20 cellular contexts compared by ENCODE assay signal in the genomic region with DNA sequence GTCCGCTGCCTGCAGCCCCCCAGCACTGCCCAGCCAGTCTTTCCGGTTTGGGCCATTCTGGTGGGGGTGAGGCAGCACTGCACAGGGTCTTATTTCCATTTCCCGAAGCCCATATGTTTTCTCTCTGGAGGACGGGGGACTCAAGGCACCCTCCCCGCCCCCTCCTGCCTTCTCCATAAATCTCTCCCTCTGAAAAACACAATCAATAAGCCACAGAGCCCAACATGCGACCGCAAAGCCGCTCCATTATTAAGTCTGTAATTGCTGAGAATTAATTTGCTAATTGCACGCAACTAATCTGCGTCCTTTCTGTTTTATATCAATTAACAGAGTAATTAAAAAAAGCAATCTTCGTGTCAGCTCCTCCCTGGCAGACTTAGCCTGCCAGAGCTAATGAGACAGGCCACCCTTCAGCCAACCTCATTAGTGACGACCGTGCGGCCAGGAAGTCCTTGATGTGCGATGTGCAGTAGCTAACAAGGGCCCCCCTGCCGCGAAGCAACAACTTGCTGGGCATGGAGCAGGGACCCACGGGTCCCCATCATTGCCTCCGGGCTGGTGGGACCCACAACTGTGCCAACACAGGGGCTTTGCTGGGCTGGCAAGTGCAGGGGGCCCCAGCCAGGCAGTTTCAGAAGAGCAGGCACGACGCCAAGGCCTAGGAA.
DNase-seq lines count a peak whose midpoint lies in the region; ATAC-seq and TF ChIP-seq lines count a peak whose summit lies in the region.
"Had no signal": no experiment of that assay in that cellular context is flagged by ENCODE, and none has a peak within 500 bp of the region (broad histone marks: within the 10 kb centered on the region; RNA-seq: fewer than 3 reads in every experiment).

No MANE protein-coding gene starts in this region.

- no peak for TF ChIP-seq CTCF in lower lobe of right lung (IDR thresholded peaks at IDR 0.05)

- no peaks in the 10 kb centered on the region for H3K36me3 ChIP-seq in lower lobe of right lung
- H3K36me3 ChIP-seq: MG63 had no signal

- no peaks in the 10 kb centered on the region for H3K9me3 Mint-ChIP-seq in activated CD8-positive, alpha-beta memory T cell treated with anti-CD3 and anti-CD28 coated beads, Interleukin-2, amount 10 ng/mL, durations not matched to agents 7 days and 5 days (ENCODE audit: low read depth)

- intact Hi-C loops in lower lobe of right lung (cut with DNase I): no loop called here

- no peak overlapping the region for H3K27ac Mint-ChIP-seq in activated CD8-positive, alpha-beta memory T cell treated with anti-CD3 and anti-CD28 coated beads, Interleukin-2, amount 10 ng/mL, durations not matched to agents 7 days and 5 days
- H3K27ac Mint-ChIP-seq: IgD-negative memory B cell had no signal

- peaks cover 15% of the 10 kb centered on the region for H3K27me3 Mint-ChIP-seq in activated CD8-positive, alpha-beta memory T cell treated with anti-CD3 and anti-CD28 coated beads, Interleukin-2, amount 10 ng/mL, durations not matched to agents 7 days and 5 days

- no peaks in the 10 kb centered on the region for H3K4me1 Mint-ChIP-seq in activated CD8-positive, alpha-beta memory T cell treated with anti-CD3 and anti-CD28 coated beads, Interleukin-2, amount 10 ng/mL, durations not matched to agents 7 days and 5 days

- H3K9me3 ChIP-seq in lower lobe of right lung: no peaks in the 10 kb centered on the region
- H3K9me3 ChIP-seq: MG63 had no signal

- no peak overlapping the region for H3K4me3 ChIP-seq in lower lobe of right lung
- H3K4me3 ChIP-seq: MG63 had no signal

- no peak overlapping the region for H3K27ac ChIP-seq in lower lobe of right lung
- H3K27ac ChIP-seq: 22Rv1, C4-2B had no signal

- CTCF ChIA-PET in activated CD8-positive, alpha-beta memory T cell treated with anti-CD3 and anti-CD28 coated beads, Interleukin-2, amount 10 ng/mL, durations not matched to agents 7 days and 5 days (lab: Charles Lee): no interaction called here

- H3K36me3 Mint-ChIP-seq in activated CD8-positive, alpha-beta memory T cell treated with anti-CD3 and anti-CD28 coated beads, Interleukin-2, amount 10 ng/mL, durations not matched to agents 7 days and 5 days: no peaks in the 10 kb centered on the region

- no peak overlapping the region for H3K4me3 Mint-ChIP-seq in activated CD8-positive, alpha-beta memory T cell treated with anti-CD3 and anti-CD28 coated beads, Interleukin-2, amount 10 ng/mL, durations not matched to agents 7 days and 5 days
- H3K4me3 Mint-ChIP-seq: IgD-negative memory B cell had no signal

- ATAC-seq in lower lobe of right lung: no peak
- no peak for ATAC-seq in activated CD8-positive, alpha-beta memory T cell treated with anti-CD3 and anti-CD28 coated beads, Interleukin-2, amount 10 ng/mL, durations not matched to agents 7 days and 5 days

- H3K4me1 ChIP-seq in lower lobe of right lung: no peaks in the 10 kb centered on the region

- H3K27me3 ChIP-seq in lower lobe of right lung (ENCODE audit: low read depth): peaks cover 43% of the 10 kb centered on the region

- DNase-seq in NCI-H1092 treated with DMSO at 0.1 percent for 48 hours (lab: John Stamatoyannopoulos, UW) (peak; percentile 60), NCI-H1092 (lab: John Stamatoyannopoulos, UW) (no peak), D341Med (ENCODE audit: low spot score) (peak; percentile 72), NCI-H1417 treated with DMSO at 0.1 percent for 48 hours (lab: John Stamatoyannopoulos, UW) (peak; percentile 48), lower lobe of right lung (peak; percentile 34), EL (no peak), Kasumi-1 (lab: John Stamatoyannopoulos, UW) (no peak)
- no peak for DNase-seq in activated CD8-positive, alpha-beta memory T cell treated with anti-CD3 and anti-CD28 coated beads, Interleukin-2, amount 10 ng/mL, durations not matched to agents 7 days and 5 days
- DNase-seq: AML-193, GDM1, H7, Karpas-422, MG63, NCI-H1048, NCI-H187, NCI-H446, SIG-M5 had no signal

Comparison
In these comparisons a context has a peak if more than half of its experiments do, and no peak if none do; other contexts are left out.
1. DNase-seq: peak in NCI-H1092 treated with DMSO at 0.1 percent for 48 hours (single experiment), D341Med (single experiment), NCI-H1417 treated with DMSO at 0.1 percent for 48 hours (single experiment) and lower lobe of right lung (single experiment); none in NCI-H1092 (single experiment), EL (single experiment), Kasumi-1 (0 of 2) and activated CD8-positive, alpha-beta memory T cell treated with anti-CD3 and anti-CD28 coated beads, Interleukin-2, amount 10 ng/mL, durations not matched to agents 7 days and 5 days (single experiment).